Comparison of ENCODE assay signal across 19 cellular contexts in the genomic region with DNA sequence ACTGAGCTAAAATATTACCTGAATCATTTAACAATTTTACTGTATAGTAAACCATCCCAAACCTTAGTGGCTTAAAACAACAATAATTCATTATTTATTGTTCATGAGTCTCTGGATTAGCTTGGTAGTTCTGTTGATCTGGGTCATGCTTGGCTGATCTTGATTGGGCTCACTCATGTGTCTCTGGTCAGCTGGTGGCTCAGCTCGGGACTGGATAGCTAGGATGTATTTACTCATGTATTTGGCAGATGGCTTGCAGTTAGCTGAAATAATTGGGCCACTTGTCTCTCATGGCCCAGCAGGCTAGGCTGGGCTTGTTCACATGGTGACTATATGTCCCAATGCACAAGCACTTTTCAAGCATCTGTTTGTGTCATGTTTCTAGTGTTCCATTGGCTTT.
DNase-seq lines count a peak whose midpoint lies in the region; ATAC-seq, FAIRE-seq and TF ChIP-seq lines count a peak whose summit lies in the region.
"Had no signal": no experiment of that assay in that cellular context is flagged by ENCODE, and none has a peak within 500 bp of the region (broad histone marks: within the 10 kb centered on the region; RNA-seq: fewer than 3 reads in every experiment).

No MANE protein-coding gene starts in this region.

- H3K9ac ChIP-seq in GM12878 (ENCODE audit: control insufficient read depth, insufficient read depth, low read length): no peak overlapping the region

- in situ Hi-C loops in GM12878 (cut with MboI): no loop called here

- intact Hi-C loops in GM12878 (cut with micrococcal nuclease; ENCODE audit: unreplicated experiment): no loop called here
- intact Hi-C loops in tibial artery (cut with DNase I; ENCODE audit: low total_unique reads): no loop called here

- H3K79me2 ChIP-seq in GM12878 (ENCODE audit: control insufficient read depth, insufficient read depth, low read length): no peaks in the 10 kb centered on the region

- H3K36me3 ChIP-seq in GM12878 (ENCODE audit: control insufficient read depth in 2 of 2, insufficient read depth in 2 of 2, low read length in 1 of 2) (no peaks in the 10 kb centered on the region), tibial artery (peaks cover 5 to 22% (median 12%) of the 10 kb centered on the region in 3 donors)
- H3K36me3 ChIP-seq: HAP-1 had no signal

- DNase-seq in D341Med (ENCODE audit: low spot score) (peak; percentile 17), NCI-H146 treated with DMSO at 0.1 percent for 48 hours (lab: John Stamatoyannopoulos, UW; ENCODE audit: unreplicated experiment) (peak; percentile 94), NCI-H446 treated with DMSO at 0.1 percent for 48 hours (lab: John Stamatoyannopoulos, UW) (peak; percentile 95), GM12878 (ENCODE audit: low read depth, low spot score) (no peak), tibial artery (no peak), NCI-H226 (no peak)
- DNase-seq in effector CD4-positive, alpha-beta T cell: no peak
- DNase-seq: activated CD4-positive, alpha-beta T cell treated with anti-CD3 and anti-CD28 coated beads, Interleukin-2, amount 50 U/mL, for 4 hours; activated T-cell treated with anti-CD3 and anti-CD28 coated beads, Interleukin-2, amount 50 U/mL, for 72 hours; CD4-positive, alpha-beta memory T cell; glutamatergic neuron; islet precursor cell; RPMI8226; T-helper 17 cell; upper lobe of right lung had no signal

- ATAC-seq in GM12878 (no peak), GM21390 (IDR thresholded peaks at IDR 0.05; ENCODE audit: unreplicated experiment) (no peak)
- ATAC-seq: activated T-cell treated with anti-CD3 and anti-CD28 coated beads, Interleukin-2, amount 50 U/mL, for 72 hours; stimulated activated memory B cell treated with anti-CD40 and anti-IgM and Interleukin-4, amounts not matched to agents 10 μg/mL and 1 μg/mL and 100 μg/mL, for 72 hours; T-helper 17 cell; upper lobe of right lung had no signal

- no peak for TF ChIP-seq CTCF in GM12878 (IDR thresholded peaks at IDR 0.05 in 2 of 3, conservative IDR thresholded peaks at IDR 0.05 in 1 of 3; ENCODE audit: control insufficient read depth in 2 of 3, extremely low read depth in 1 of 3, insufficient read depth in 1 of 3, low read depth in 3 of 3, low read length in 3 of 3)
- TF ChIP-seq CTCF in tibial artery (IDR thresholded peaks at IDR 0.05): no peak

- BruUV-seq in GM12878 (replicated peaks; lab: Mats Ljungman, UMichigan): no TSS peak

- H3K4me3 ChIP-seq in GM12878: no peak overlapping the region
- H3K4me3 ChIP-seq in tibial artery: no peak overlapping the region
- H3K4me3 ChIP-seq: HAP-1, upper lobe of right lung had no signal

- H4K20me1 ChIP-seq in GM12878 (ENCODE audit: control insufficient read depth, insufficient read depth): no peaks in the 10 kb centered on the region

- no peaks in the 10 kb centered on the region for H3K9me3 ChIP-seq in GM12878 (replicated peaks; ENCODE audit: control insufficient read depth, insufficient read depth, low read length)
- H3K9me3 ChIP-seq in tibial artery: no peaks in the 10 kb centered on the region
- H3K9me3 ChIP-seq: HAP-1, upper lobe of right lung had no signal

- no peak overlapping the region for H2AFZ ChIP-seq in GM12878 (ENCODE audit: control insufficient read depth, low read depth, low read length)

- no peak for FAIRE-seq in GM12878 (lab: Jason Lieb, UNC)
- FAIRE-seq: endothelial cell of umbilical vein had no signal

- SMC1A ChIA-PET in GM12878 (lab: Charles Lee; ENCODE audit: uncharacterized antibody, unreplicated experiment): no interaction called here

- no peak for TF ChIP-seq RAD21 in GM12878 (IDR thresholded peaks at IDR 0.05; ENCODE audit: insufficient read depth, low read depth, low read length)

- TF ChIP-seq EP300 in GM12878 (IDR thresholded peaks at IDR 0.05; ENCODE audit: borderline replicate concordance in 1 of 2, control insufficient read depth in 1 of 2, low read depth in 2 of 2, low read length in 2 of 2): no peak

- H3K4me1 ChIP-seq in GM12878 (ENCODE audit: control insufficient read depth, insufficient read depth, low read length) (no peaks in the 10 kb centered on the region), tibial artery (no peaks in the 10 kb centered on the region)
- H3K4me1 ChIP-seq: HAP-1, upper lobe of right lung had no signal

- H3K4me2 ChIP-seq in GM12878 (ENCODE audit: control insufficient read depth, insufficient read depth): no peak overlapping the region

- POLR2A ChIA-PET in GM12878 (lab: Charles Lee): no interaction called here

- RAD21 ChIA-PET in GM12878 (lab: Charles Lee; ENCODE audit: unreplicated experiment): no interaction called here

- no peak for TF ChIP-seq POLR2A in GM12878 (IDR thresholded peaks at IDR 0.05; ENCODE audit: low read depth, low read length)

- CTCF ChIA-PET in GM12878 (lab: Yijun Ruan, JAX): no interaction called here

- H3K27me3 ChIP-seq in GM12878 (replicated peaks in 1 of 2; ENCODE audit: control insufficient read depth in 2 of 2, insufficient read depth in 2 of 2, low read length in 1 of 2) (no peaks in the 10 kb centered on the region), tibial artery (no peaks in the 10 kb centered on the region)
- H3K27me3 ChIP-seq: upper lobe of right lung had no signal

- whole genome bisulfite sequencing in GM12878 (ENCODE audit: insufficient coverage, insufficient replicate concordance, low lambda C conversion rate, missing lambda C conversion rate): 0% methylated on average over 1 of the region's 1 CpG

- no peak overlapping the region for H3K27ac ChIP-seq in GM12878 (ENCODE audit: control insufficient read depth, insufficient read depth)
- H3K27ac ChIP-seq in tibial artery: no peak overlapping the region
- H3K27ac ChIP-seq: upper lobe of right lung had no signal

TF ChIP-seq in GM12878, 131 proteins besides CTCF, POLR2A, EP300 and RAD21:
- peak; percentile 88 for TF ChIP-seq PAX5 (IDR thresholded peaks at IDR 0.05; ENCODE audit: borderline replicate concordance, low read depth, low read length)
- TF ChIP-seq, protein P1, sequence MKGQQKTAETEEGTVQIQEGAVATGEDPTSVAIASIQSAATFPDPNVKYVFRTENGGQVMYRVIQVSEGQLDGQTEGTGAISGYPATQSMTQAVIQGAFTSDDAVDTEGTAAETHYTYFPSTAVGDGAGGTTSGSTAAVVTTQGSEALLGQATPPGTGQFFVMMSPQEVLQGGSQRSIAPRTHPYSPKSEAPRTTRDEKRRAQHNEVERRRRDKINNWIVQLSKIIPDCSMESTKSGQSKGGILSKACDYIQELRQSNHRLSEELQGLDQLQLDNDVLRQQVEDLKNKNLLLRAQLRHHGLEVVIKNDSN (IDR thresholded peaks at IDR 0.05; ENCODE audit: borderline replicate concordance, extremely low read length, insufficient read depth, low read depth, low read length): no peak

Comparison
In these comparisons a context has a peak if more than half of its experiments do, and no peak if none do; other contexts are left out.
1. DNase-seq: peak in D341Med (single experiment), NCI-H146 treated with DMSO at 0.1 percent for 48 hours (single experiment) and NCI-H446 treated with DMSO at 0.1 percent for 48 hours (single experiment); none in GM12878 (single experiment), tibial artery (0 of 2), NCI-H226 (single experiment) and effector CD4-positive, alpha-beta T cell (single experiment).